In genomic region chr4:78244691-78245485, GRCh38 we compare ENCODE assay signal across 18 cellular contexts.
"Had no signal": no experiment of that assay in that cellular context is flagged by ENCODE, and none has a peak within 500 bp of the region (broad histone marks: within the 10 kb centered on the region; RNA-seq: fewer than 3 reads in every experiment).

No MANE protein-coding gene starts in this region.

- H3K27ac ChIP-seq: colonic mucosa, left ventricle myocardium inferior, ovary, suprapubic skin, upper lobe of left lung had no signal

- DNase-seq: activated B cell treated with CpG ODN at 0.5 μM for 24 hours; activated CD4-positive, alpha-beta T cell treated with anti-CD3 and anti-CD28 coated beads, Interleukin-2, amount 10 ng/mL, durations not matched to agents 24 days and 14 days; activated CD8-positive, alpha-beta T cell treated with anti-CD3 and anti-CD28 coated beads, Interleukin-2, amount 10 ng/mL, durations not matched to agents 7 days and 5 days; activated naive CD4-positive, alpha-beta T cell treated with Interleukin-2 at 50 U/mL for 16 hours; activated naive CD8-positive, alpha-beta T cell treated with anti-CD3 and anti-CD28 coated beads, Interleukin-2, amount 10 ng/mL, durations not matched to agents 7 days and 5 days; activated T-cell treated with anti-CD3 and anti-CD28 coated beads, Interleukin-2, amount 50 U/mL, for 24 hours; colonic mucosa; kidney; left ventricle myocardium inferior; naive thymus-derived CD8-positive, alpha-beta T cell; ovary; stimulated activated CD4-positive, alpha-beta T cell treated with anti-CD3 and anti-CD28 coated beads, Interleukin-4, amount 100 ng/mL, for 1 hour; stimulated activated naive CD8-positive, alpha-beta T cell treated with anti-CD3 and anti-CD28 coated beads, Interleukin-15, amount 100 ng/mL, for 72 hours; T-cell; upper lobe of left lung had no signal

- H3K4me2 ChIP-seq: smooth muscle cell had no signal

- ATAC-seq: activated CD8-positive, alpha-beta T cell treated with anti-CD3 and anti-CD28 coated beads, Interleukin-2, amount 10 ng/mL, durations not matched to agents 7 days and 5 days; naive thymus-derived CD8-positive, alpha-beta T cell; sciatic nerve; stimulated activated naive CD8-positive, alpha-beta T cell treated with anti-CD3 and anti-CD28 coated beads, Interleukin-15, amount 100 ng/mL, for 72 hours; T-cell had no signal

- H3K4me1 ChIP-seq: colonic mucosa, left ventricle myocardium inferior, suprapubic skin, upper lobe of left lung had no signal

- H3K27me3 ChIP-seq: colonic mucosa, ovary, suprapubic skin, upper lobe of left lung had no signal

- H3K36me3 ChIP-seq: colonic mucosa, left ventricle myocardium inferior, ovary, suprapubic skin, upper lobe of left lung had no signal

- H3K4me3 ChIP-seq: colonic mucosa, left ventricle myocardium inferior, ovary, smooth muscle cell, suprapubic skin, upper lobe of left lung had no signal

- H3K9me3 ChIP-seq: colonic mucosa, left ventricle myocardium inferior, ovary, suprapubic skin, upper lobe of left lung had no signal
